In the genomic region with DNA sequence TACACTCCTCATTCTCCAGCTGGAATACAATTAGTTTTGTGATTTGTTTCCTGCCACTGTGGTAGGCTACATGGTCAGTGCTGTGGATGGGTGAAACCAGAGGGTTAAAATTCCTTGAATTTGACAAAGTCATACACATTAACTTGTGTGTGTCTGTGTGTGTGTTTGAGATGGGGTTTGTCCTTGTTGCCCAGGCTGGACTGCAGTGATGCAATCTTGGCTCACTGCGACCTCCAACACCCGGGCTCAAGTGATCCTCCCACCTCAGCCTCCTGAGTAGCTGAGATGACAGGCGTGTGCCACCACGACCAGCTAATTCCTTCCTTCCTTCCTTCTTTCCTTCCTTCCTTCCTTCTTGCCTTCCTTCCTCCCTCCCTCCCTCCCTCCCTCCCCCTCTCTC, we compare ENCODE assay signal across 24 cellular contexts.
"Had no signal": no experiment of that assay in that cellular context is flagged by ENCODE, and none has a peak within 500 bp of the region (broad histone marks: within the 10 kb centered on the region; RNA-seq: fewer than 3 reads in every experiment).

No MANE protein-coding gene starts in this region.

- DNase-seq: activated CD4-positive, alpha-beta memory T cell treated with anti-CD3 and anti-CD28 coated beads, Interleukin-2, amount 10 ng/mL, durations not matched to agents 7 days and 5 days; activated CD4-positive, alpha-beta T cell treated with anti-CD3 and anti-CD28 coated beads for 48 hours; activated naive CD4-positive, alpha-beta T cell; amniotic stem cell; brain microvascular endothelial cell; caudate nucleus; effector CD4-positive, alpha-beta T cell; islet precursor cell; left ventricle myocardium inferior; mesendoderm; mucosa of descending colon; nephron progenitor cell; SK-N-SH; stimulated activated CD4-positive, alpha-beta T cell treated with anti-CD3 and anti-CD28 coated beads, Interleukin-12 subunit alpha, Interleukin-12 subunit beta, amount 100 ng/mL, for 4 hours; stimulated activated CD4-positive, alpha-beta T cell treated with anti-CD3 and anti-CD28 coated beads, Interleukin-4, amount 100 ng/mL, for 1 hour; SW 1271; T-helper 9 cell; trophoblast cell; WERI-Rb-1 had no signal

- H3K4me3 ChIP-seq: left ventricle myocardium inferior, lung, mucosa of descending colon, right lobe of liver, skin epidermis, thoracic aorta had no signal

- H3K27ac ChIP-seq: brain microvascular endothelial cell, left ventricle myocardium inferior, neutrophil, right lobe of liver, skin epidermis, thoracic aorta, WERI-Rb-1 had no signal

- H3K9me3 ChIP-seq: left ventricle myocardium inferior, mucosa of descending colon, neutrophil, right lobe of liver, SK-N-SH, thoracic aorta had no signal

- H3K27me3 ChIP-seq: brain microvascular endothelial cell, right lobe of liver had no signal

- H3K36me3 ChIP-seq: brain microvascular endothelial cell, left ventricle myocardium inferior, neutrophil, right lobe of liver, thoracic aorta, WERI-Rb-1 had no signal
